ENCODE assay signal across 18 cellular contexts in the genomic region with DNA sequence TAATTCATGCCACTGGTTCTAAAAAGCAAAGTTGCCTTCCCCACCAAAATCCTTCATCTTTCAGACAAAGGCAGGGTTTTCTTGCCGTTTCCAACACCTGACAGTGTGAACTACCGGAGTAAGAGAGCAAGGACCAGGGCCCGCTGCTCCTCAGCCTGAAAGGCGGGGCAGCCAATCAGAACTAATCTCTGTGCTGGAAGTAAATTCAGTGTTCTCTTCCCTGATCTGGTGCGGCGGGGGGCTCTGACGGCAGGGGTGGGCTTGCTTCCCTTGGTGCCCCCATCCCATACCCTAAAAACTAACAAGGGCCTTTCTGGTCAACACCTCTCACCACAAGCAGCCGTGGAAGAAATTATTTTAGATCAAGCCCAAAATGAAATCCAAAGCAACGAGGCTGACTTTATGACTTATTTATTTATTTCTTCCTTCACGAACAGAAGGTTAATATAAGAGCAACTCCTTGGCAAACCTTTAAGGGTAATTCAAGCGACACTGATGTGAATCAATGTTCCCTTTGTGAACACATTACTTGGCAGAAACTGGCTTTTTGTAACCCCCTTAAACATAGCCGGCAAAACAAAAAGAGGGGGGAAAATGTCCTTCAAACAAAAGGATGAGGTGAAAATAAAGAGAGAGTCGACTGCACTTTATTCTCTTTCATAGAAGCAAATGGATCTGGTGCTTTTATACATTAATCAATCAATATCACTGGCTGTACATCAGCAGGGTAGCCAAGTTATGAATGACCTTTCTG.
DNase-seq lines count a peak whose midpoint lies in the region; ATAC-seq and TF ChIP-seq lines count a peak whose summit lies in the region.
"Had no signal": no experiment of that assay in that cellular context is flagged by ENCODE, and none has a peak within 500 bp of the region (broad histone marks: within the 10 kb centered on the region; RNA-seq: fewer than 3 reads in every experiment).

No MANE protein-coding gene starts in this region.

- TF ChIP-seq CTCF in coronary artery (IDR thresholded peaks at IDR 0.05) = no peak
- TF ChIP-seq CTCF in nephron (IDR thresholded peaks at IDR 0.05; ENCODE audit: unreplicated experiment in 3 of 3) = no peak
- TF ChIP-seq CTCF in suprapubic skin (IDR thresholded peaks at IDR 0.05) = no peak
- TF ChIP-seq CTCF in mucosa of descending colon (IDR thresholded peaks at IDR 0.05) = no peak

- H3K36me3 Mint-ChIP-seq in nephron (ENCODE audit: low read depth) = peaks cover 4% of the 10 kb centered on the region
- no peaks in the 10 kb centered on the region for H3K36me3 Mint-ChIP-seq in activated CD4-positive, alpha-beta T cell treated with anti-CD3 and anti-CD28 coated beads, Interleukin-2, amount 10 ng/mL, durations not matched to agents 24 days and 14 days (ENCODE audit: low read depth)

- H3K27me3 Mint-ChIP-seq in nephron (ENCODE audit: low read depth) = no peaks in the 10 kb centered on the region
- H3K27me3 Mint-ChIP-seq in activated CD4-positive, alpha-beta T cell treated with anti-CD3 and anti-CD28 coated beads, Interleukin-2, amount 10 ng/mL, durations not matched to agents 24 days and 14 days = peaks cover 11% of the 10 kb centered on the region

- ATAC-seq in HG02759 (IDR thresholded peaks at IDR 0.05; ENCODE audit: unreplicated experiment) (no peak), mucosa of descending colon (no peak)
- ATAC-seq: foreskin keratinocyte; stimulated activated memory B cell treated with anti-CD40 and anti-IgM and Interleukin-4, amounts not matched to agents 10 μg/mL and 1 μg/mL and 100 μg/mL, for 72 hours had no signal

- TF ChIP-seq EP300 in suprapubic skin (IDR thresholded peaks at IDR 0.05) = no peak

- intact Hi-C loops in activated CD4-positive, alpha-beta T cell treated with anti-CD3 and anti-CD28 coated beads, Interleukin-2, amount 10 ng/mL, durations not matched to agents 24 days and 14 days (cut with micrococcal nuclease) = no loop called here
- intact Hi-C loops in mucosa of descending colon (cut with DNase I, micrococcal nuclease) = no loop called here

- no peaks in the 10 kb centered on the region for H3K27me3 ChIP-seq in suprapubic skin
- H3K27me3 ChIP-seq: foreskin keratinocyte had no signal

- no peaks in the 10 kb centered on the region for H3K9me3 Mint-ChIP-seq in nephron
- H3K9me3 Mint-ChIP-seq in activated CD4-positive, alpha-beta T cell treated with anti-CD3 and anti-CD28 coated beads, Interleukin-2, amount 10 ng/mL, durations not matched to agents 24 days and 14 days = no peaks in the 10 kb centered on the region
- H3K9me3 Mint-ChIP-seq: stimulated activated memory B cell treated with anti-CD40 and anti-IgM and Interleukin-4, amounts not matched to agents 10 μg/mL and 1 μg/mL and 100 μg/mL, for 72 hours had no signal

- DNase-seq in NCI-H446 (lab: John Stamatoyannopoulos, UW) (peak; percentile 34 to 59), coronary artery (ENCODE audit: low spot score) (no peak), suprapubic skin (ENCODE audit: low spot score in 2 of 2) (no peak), mucosa of descending colon (no peak), NCI-H774 (lab: John Stamatoyannopoulos, UW) (no peak)
- no peak for DNase-seq in activated CD4-positive, alpha-beta T cell treated with anti-CD3 and anti-CD28 coated beads, Interleukin-2, amount 10 ng/mL, durations not matched to agents 24 days and 14 days
- DNase-seq: activated effector memory CD4-positive, alpha-beta T cell treated with Interleukin-2 at 50 U/mL for 16 hours; AML-193; foreskin keratinocyte; NCI-H187; NCI-H526; PC-9 had no signal

- H3K4me3 Mint-ChIP-seq in nephron = peak overlapping the region in 1 of 3 experiments; percentile 1
- H3K4me3 Mint-ChIP-seq in activated CD4-positive, alpha-beta T cell treated with anti-CD3 and anti-CD28 coated beads, Interleukin-2, amount 10 ng/mL, durations not matched to agents 24 days and 14 days = no peak overlapping the region
- H3K4me3 Mint-ChIP-seq: stimulated activated memory B cell treated with anti-CD40 and anti-IgM and Interleukin-4, amounts not matched to agents 10 μg/mL and 1 μg/mL and 100 μg/mL, for 72 hours had no signal

- H3K9me3 ChIP-seq in suprapubic skin (no peaks in the 10 kb centered on the region), mucosa of descending colon (no peaks in the 10 kb centered on the region)
- H3K9me3 ChIP-seq: HAP-1 had no signal

- 80% methylated on average over 13 of the region's 13 CpGs for WGBS in suprapubic skin

- H3K4me1 Mint-ChIP-seq in nephron = peaks cover 50% of the 10 kb centered on the region
- H3K4me1 Mint-ChIP-seq in activated CD4-positive, alpha-beta T cell treated with anti-CD3 and anti-CD28 coated beads, Interleukin-2, amount 10 ng/mL, durations not matched to agents 24 days and 14 days = peaks cover 8% of the 10 kb centered on the region

- H3K36me3 ChIP-seq in suprapubic skin (no peaks in the 10 kb centered on the region), mucosa of descending colon (ENCODE audit: low read depth) (no peaks in the 10 kb centered on the region)

- H3K4me3 ChIP-seq in coronary artery (peak overlapping the region; percentile 59), suprapubic skin (no peak overlapping the region), mucosa of descending colon (no peak overlapping the region)
- H3K4me3 ChIP-seq: HAP-1, lung, PC-9, skin epidermis had no signal

- peak overlapping the region; percentile 84 to 91 for H3K27ac ChIP-seq in coronary artery
- H3K27ac ChIP-seq in suprapubic skin = peak overlapping the region; percentile 20
- H3K27ac ChIP-seq: foreskin keratinocyte, PC-9 had no signal

- peak overlapping the region; percentile 10 to 49 (median 48) for H3K27ac Mint-ChIP-seq in nephron
- H3K27ac Mint-ChIP-seq in activated CD4-positive, alpha-beta T cell treated with anti-CD3 and anti-CD28 coated beads, Interleukin-2, amount 10 ng/mL, durations not matched to agents 24 days and 14 days = no peak overlapping the region
- H3K27ac Mint-ChIP-seq: stimulated activated memory B cell treated with anti-CD40 and anti-IgM and Interleukin-4, amounts not matched to agents 10 μg/mL and 1 μg/mL and 100 μg/mL, for 72 hours had no signal

- TF ChIP-seq POLR2A in suprapubic skin (IDR thresholded peaks at IDR 0.05) = no peak

- H3K4me1 ChIP-seq in suprapubic skin (peaks cover 7% of the 10 kb centered on the region), mucosa of descending colon (ENCODE audit: low read depth) (no peaks in the 10 kb centered on the region)
- H3K4me1 ChIP-seq: foreskin keratinocyte had no signal

Comparison
In these comparisons a context has a peak if more than half of its experiments do, and no peak if none do; other contexts are left out.
1. DNase-seq: peak in NCI-H446 (2 of 2); none in coronary artery (single experiment), suprapubic skin (0 of 2), activated CD4-positive, alpha-beta T cell treated with anti-CD3 and anti-CD28 coated beads, Interleukin-2, amount 10 ng/mL, durations not matched to agents 24 days and 14 days (single experiment), mucosa of descending colon (0 of 3) and NCI-H774 (single experiment).